Comparison of ENCODE assay signal across 8 cellular contexts in genomic region chr4:20252656-20253271, GRCh38. TPM values are rescaled to one million over a fixed set of nuclear protein-coding genes. Genes with fewer than 3 reads are reported as not detected.
DNase-seq lines count a peak whose midpoint lies in the region; ATAC-seq, FAIRE-seq and TF ChIP-seq lines count a peak whose summit lies in the region.

No MANE protein-coding gene starts in this region.

- no peak overlapping the region for H3K18ac ChIP-seq in trophoblast cell (ENCODE audit: low read length)

- CTCF ChIA-PET in activated CD4-positive, alpha-beta T cell treated with anti-CD3 and anti-CD28 coated beads, Interleukin-2, amount 10 ng/mL, durations not matched to agents 7 days and 5 days (lab: Charles Lee): no interaction called here

- H3K79me2 ChIP-seq in trophoblast cell (ENCODE audit: control insufficient read depth, insufficient read depth, low read length, poor library complexity): no peaks in the 10 kb centered on the region

- POLR2A ChIA-PET in activated CD4-positive, alpha-beta T cell treated with anti-CD3 and anti-CD28 coated beads, Interleukin-2, amount 10 ng/mL, durations not matched to agents 7 days and 5 days (lab: Charles Lee): no interaction called here

- H3K4me2 ChIP-seq in trophoblast cell (ENCODE audit: low read length): peak overlapping the region; percentile 98

- peaks cover 2% of the 10 kb centered on the region for H3K9me3 ChIP-seq in trophoblast cell (ENCODE audit: insufficient read depth, low read depth, low read length)

- H2BK120ac ChIP-seq in trophoblast cell (ENCODE audit: insufficient read depth, low read length, poor library complexity): no peak overlapping the region

- H3K4me3 Mint-ChIP-seq in activated CD4-positive, alpha-beta T cell treated with anti-CD3 and anti-CD28 coated beads, Interleukin-2, amount 10 ng/mL, durations not matched to agents 7 days and 5 days: peak overlapping the region; percentile 41

- H4K91ac ChIP-seq in trophoblast cell (ENCODE audit: low read depth, low read length): no peak overlapping the region

- no CpG with 5 or more reads among the region's 54 CpGs for WGBS in trophoblast cell (ENCODE audit: extremely low coverage, insufficient coverage, insufficient read length)

- no peaks in the 10 kb centered on the region for H3K36me3 ChIP-seq in trophoblast cell (ENCODE audit: control insufficient read depth in 1 of 2, insufficient read depth in 2 of 2, low read length in 2 of 2)

- H3K9me3 Mint-ChIP-seq in activated CD4-positive, alpha-beta T cell treated with anti-CD3 and anti-CD28 coated beads, Interleukin-2, amount 10 ng/mL, durations not matched to agents 7 days and 5 days: no peaks in the 10 kb centered on the region

- H3K4ac ChIP-seq in trophoblast cell (ENCODE audit: low read depth, low read length): no peak overlapping the region

- no peak overlapping the region for H2BK12ac ChIP-seq in trophoblast cell (ENCODE audit: low read length)

- H2AK5ac ChIP-seq in trophoblast cell (ENCODE audit: low read length): no peak overlapping the region

- H3K79me1 ChIP-seq in trophoblast cell (ENCODE audit: low read length): peaks cover 4% of the 10 kb centered on the region

- H4K8ac ChIP-seq in trophoblast cell (ENCODE audit: low read depth, low read length): no peak overlapping the region

- H3K27ac ChIP-seq in trophoblast cell (ENCODE audit: low read depth, low read length): no peak overlapping the region

- no peak for TF ChIP-seq CTCF in foreskin fibroblast (IDR thresholded peaks at IDR 0.05; ENCODE audit: low read depth, low read length)

- H3K4me1 ChIP-seq in trophoblast cell (ENCODE audit: control insufficient read depth in 1 of 2, insufficient read depth in 2 of 2, low read length in 2 of 2): peaks cover 23 to 29% of the 10 kb centered on the region in 2 experiments

- no peak overlapping the region for H3K9ac ChIP-seq in trophoblast cell (ENCODE audit: low read length)

- H3K27me3 Mint-ChIP-seq in activated CD4-positive, alpha-beta T cell treated with anti-CD3 and anti-CD28 coated beads, Interleukin-2, amount 10 ng/mL, durations not matched to agents 7 days and 5 days: peaks cover 53% of the 10 kb centered on the region

- H3K23ac ChIP-seq in trophoblast cell (ENCODE audit: low read length): no peak overlapping the region

- H2AFZ ChIP-seq in trophoblast cell (ENCODE audit: insufficient read depth, low read length, poor library complexity): no peak overlapping the region

- H3K14ac ChIP-seq in trophoblast cell (ENCODE audit: low read length): no peak overlapping the region

- no peak overlapping the region for H2BK5ac ChIP-seq in trophoblast cell (ENCODE audit: low read depth, low read length, poor library complexity)

- peaks cover 26% of the 10 kb centered on the region for H3K27me3 ChIP-seq in trophoblast cell (ENCODE audit: insufficient read depth, low read length)

- in situ Hi-C loops in SK-MEL-5 (cut with HindIII; ENCODE audit: low pct_unique_long_range_greater_than_20kb, low sequenced_read_pairs): no loop called here

- H3K4me3 ChIP-seq in foreskin fibroblast (ENCODE audit: low read depth in 1 of 2, low read length in 2 of 2) (peak overlapping the region; percentile 93 to 98), trophoblast cell (ENCODE audit: low read depth, low read length) (peak overlapping the region; percentile 76)

- peaks cover 8% of the 10 kb centered on the region for H3K4me1 Mint-ChIP-seq in activated CD4-positive, alpha-beta T cell treated with anti-CD3 and anti-CD28 coated beads, Interleukin-2, amount 10 ng/mL, durations not matched to agents 7 days and 5 days

- DNase-seq in activated CD4-positive, alpha-beta T cell treated with anti-CD3 and anti-CD28 coated beads, Interleukin-2, amount 10 ng/mL, durations not matched to agents 7 days and 5 days: no peak
- no peak for DNase-seq in activated CD4-positive, alpha-beta T cell treated with anti-CD3 and anti-CD28 coated beads for 1 hour
- DNase-seq in SK-MEL-5 (ENCODE audit: low read depth, low spot score): peak; percentile 4
- DNase-seq in foreskin fibroblast: peak; percentile 49 to 79
- no peak for DNase-seq in trophoblast cell
- no peak for DNase-seq in superior temporal gyrus (ENCODE audit: extremely low spot score)
- no peak for DNase-seq in H54 (ENCODE audit: insufficient read length, low spot score)

- no peak overlapping the region for H4K12ac ChIP-seq in trophoblast cell (ENCODE audit: low read depth, low read length)

- no peak for FAIRE-seq in H54 (lab: Jason Lieb, UNC)

- ATAC-seq in HG02884 (IDR thresholded peaks at IDR 0.05; ENCODE audit: unreplicated experiment): no peak

- TF ChIP-seq POLR2A in H54 (IDR thresholded peaks at IDR 0.05; ENCODE audit: low read depth, low read length): no peak

- H3K36me3 Mint-ChIP-seq in activated CD4-positive, alpha-beta T cell treated with anti-CD3 and anti-CD28 coated beads, Interleukin-2, amount 10 ng/mL, durations not matched to agents 7 days and 5 days (ENCODE audit: low read depth): no peaks in the 10 kb centered on the region

- peak overlapping the region; percentile 31 for H3K27ac Mint-ChIP-seq in activated CD4-positive, alpha-beta T cell treated with anti-CD3 and anti-CD28 coated beads, Interleukin-2, amount 10 ng/mL, durations not matched to agents 7 days and 5 days

RNA-seq across cellular contexts. Expression of gene SLIT2, which starts 1.1 kb away (rescaled TPM):
- total RNA-seq in activated CD4-positive, alpha-beta T cell treated with anti-CD3 and anti-CD28 coated beads, Interleukin-2, amount 10 ng/mL, durations not matched to agents 7 days and 5 days: not detected
- 0.21 and 0.92 TPM in 2 replicates for total RNA-seq in SK-MEL-5 (2014; rRNA removed; shearing (Covaris generic))
- 1.2 and 2.4 TPM in 2 replicates for polyA plus RNA-seq in SK-MEL-5 (2015; cell fraction: cytosol; rRNA removed)
- 0.31 and 0.57 TPM in 2 replicates for polyA plus RNA-seq in SK-MEL-5 (2015; cell fraction: nucleus; rRNA removed)
- 3.8 and 4.2 TPM in 2 replicates for polyA plus RNA-seq in trophoblast cell (2013)

Comparison
In these comparisons a context has a peak if more than half of its experiments do, and no peak if none do; other contexts are left out.
1. DNase-seq: peak in SK-MEL-5 (single experiment) and foreskin fibroblast (2 of 2); none in activated CD4-positive, alpha-beta T cell treated with anti-CD3 and anti-CD28 coated beads, Interleukin-2, amount 10 ng/mL, durations not matched to agents 7 days and 5 days (single experiment), activated CD4-positive, alpha-beta T cell treated with anti-CD3 and anti-CD28 coated beads for 1 hour (single experiment), trophoblast cell (0 of 2), superior temporal gyrus (single experiment) and H54 (single experiment).